In genomic region chr12:57546438-57547365, GRCh38 we compare ENCODE assay signal across 8 cellular contexts. TPM values are rescaled to one million over a fixed set of nuclear protein-coding genes. Genes with fewer than 3 reads are reported as not detected.
A peak's percentile ranks its signal among the peaks of the same experiment; 100 is the strongest.
DNase-seq lines count a peak whose midpoint lies in the region; ATAC-seq, FAIRE-seq and TF ChIP-seq lines count a peak whose summit lies in the region.

Gene DCTN2 (minus strand): TSS chr12:57547192. CDS start chr12:57547063, 129 bp downstream.

- H3K9me3 ChIP-seq in T-helper 17 cell (ENCODE audit: control insufficient read depth, low read length, poor library complexity, severe bottlenecking) (no peaks in the 10 kb centered on the region), psoas muscle (no peaks in the 10 kb centered on the region)

- 0% methylated on average over 45 to 58 of the region's 58 CpGs for WGBS in psoas muscle, 3 donors

- peak within 1 kb of the TSS; percentile 97 for H3K4me3 Mint-ChIP-seq in T-helper 17 cell

- peak; percentile 95 for DNase-seq in NCI-H1694 treated with DMSO at 0.1 percent for 48 hours (lab: John Stamatoyannopoulos, UW)
- peak; percentile 77 to 86 (median 82) for DNase-seq in T-helper 17 cell
- peak; percentile 35 to 98 (median 92) for DNase-seq in amygdala (lab: John Stamatoyannopoulos, UW)
- DNase-seq in left ventricle myocardium superior, result peak; percentile 95
- peak; percentile 95 to 97 for DNase-seq in psoas muscle
- peak; percentile 99 for DNase-seq in urothelium cell line (ENCODE audit: low spot score)

- H3K27me3 ChIP-seq in psoas muscle (ENCODE audit: insufficient read depth in 3 of 3, low read length in 2 of 3), result peaks cover 0 to 29% (median 7%) of the 10 kb centered on the region in 3 donors

- no peaks in the 10 kb centered on the region for H3K27me3 Mint-ChIP-seq in T-helper 17 cell

- no peak for FAIRE-seq in urothelium cell line (lab: Jason Lieb, UNC)

- H3K4me1 ChIP-seq in psoas muscle, result peaks cover 20% of the 10 kb centered on the region

- peak within 1 kb of the TSS; percentile 97 for H3K4me3 ChIP-seq in psoas muscle

- ATAC-seq in HG02885 (IDR thresholded peaks at IDR 0.05; ENCODE audit: poor library complexity, unreplicated experiment) (peak; percentile 99), T-helper 17 cell (peak; percentile 98), left ventricle myocardium superior (peak; percentile 99), psoas muscle (peak; percentile 95 to 99 (median 98))

- peak within 1 kb of the TSS; percentile 94 for H3K27ac Mint-ChIP-seq in T-helper 17 cell

- peak within 1 kb of the TSS; percentile 86 for H3K27ac ChIP-seq in psoas muscle

- TF ChIP-seq POLR2A in GM15510 (IDR thresholded peaks at IDR 0.05; ENCODE audit: borderline replicate concordance, extremely low read depth, insufficient read length), result peak; percentile 60

- no peak for TF ChIP-seq CTCF in psoas muscle (IDR thresholded peaks at IDR 0.05)

- intact Hi-C loops in left ventricle myocardium superior (cut with micrococcal nuclease), result no loop called here
- intact Hi-C loops in psoas muscle (cut with DNase I), result loop anchor here in 1 of 2 donors (5.0 kb wide), 1 partner anchor 146 kb away; the partner anchor contains the start of gene OS9

- peaks cover 40% of the 10 kb centered on the region for H3K4me1 Mint-ChIP-seq in T-helper 17 cell

- peaks cover 2 to 28% of the 10 kb centered on the region in 2 donors for H3K36me3 ChIP-seq in psoas muscle (ENCODE audit: insufficient read depth in 1 of 2, low read depth in 1 of 2)

- no peaks in the 10 kb centered on the region for H3K36me3 Mint-ChIP-seq in T-helper 17 cell (ENCODE audit: low read depth)

RNA-seq across cellular contexts. Expression of gene DCTN2, which starts in this region (rescaled TPM):
- 10 to 100 TPM; 63.9 to 78.8 TPM for total RNA-seq in T-helper 17 cell
- 89.2 TPM for total RNA-seq in left ventricle myocardium superior
- total RNA-seq in psoas muscle, result 100 to 1,000 TPM in 2 of 4 donors, 10 to 100 TPM in 2; 91.0 to 128 (median 103) TPM
- 100 to 1,000 TPM; 107 to 165 (median 123) TPM for polyA plus RNA-seq in psoas muscle

Comparison
In these comparisons a context has a peak if more than half of its experiments do, and no peak if none do; other contexts are left out.
1. Peak in every context shown above with its lines: DNase-seq, ATAC-seq, H3K4me3 ChIP-seq and H3K27ac ChIP-seq.